ENCODE assay signal across 2 cellular contexts in the genomic region with DNA sequence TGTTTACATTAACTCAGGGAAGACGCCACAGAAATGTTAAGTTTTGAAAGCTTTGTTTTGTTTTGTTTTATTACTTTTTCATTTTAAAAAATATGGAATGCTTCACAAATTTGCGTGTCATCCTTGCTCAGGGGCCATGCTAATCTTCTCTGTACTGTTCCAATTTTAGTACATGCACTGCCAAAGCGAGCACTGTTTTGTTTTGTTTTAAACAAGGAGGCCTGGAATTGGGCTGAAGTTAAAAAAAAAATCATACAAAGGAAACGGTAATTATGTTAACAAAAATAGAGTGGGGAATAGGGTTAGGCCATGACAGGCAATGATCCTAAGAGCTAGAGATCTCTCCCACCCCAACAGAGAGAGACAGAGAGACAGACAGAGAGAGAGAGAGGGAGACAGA.
TF ChIP-seq lines count a peak whose summit lies in the region.

No MANE protein-coding gene starts in this region.

TF ChIP-seq in SK-N-SH, 30 proteins besides CTCF, POLR2A, EP300 and RAD21 (continued from another document):
- TF ChIP-seq, protein P1, sequence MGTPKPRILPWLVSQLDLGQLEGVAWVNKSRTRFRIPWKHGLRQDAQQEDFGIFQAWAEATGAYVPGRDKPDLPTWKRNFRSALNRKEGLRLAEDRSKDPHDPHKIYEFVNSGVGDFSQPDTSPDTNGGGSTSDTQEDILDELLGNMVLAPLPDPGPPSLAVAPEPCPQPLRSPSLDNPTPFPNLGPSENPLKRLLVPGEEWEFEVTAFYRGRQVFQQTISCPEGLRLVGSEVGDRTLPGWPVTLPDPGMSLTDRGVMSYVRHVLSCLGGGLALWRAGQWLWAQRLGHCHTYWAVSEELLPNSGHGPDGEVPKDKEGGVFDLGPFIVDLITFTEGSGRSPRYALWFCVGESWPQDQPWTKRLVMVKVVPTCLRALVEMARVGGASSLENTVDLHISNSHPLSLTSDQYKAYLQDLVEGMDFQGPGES (IDR thresholded peaks at IDR 0.05; ENCODE audit: low read depth, low read length), result no peak
- no peak for TF ChIP-seq NRF1 (IDR thresholded peaks at IDR 0.05; ENCODE audit: low read depth, low read length)
- no peak for TF ChIP-seq POLR2AphosphoS5 (IDR thresholded peaks at IDR 0.05; ENCODE audit: low read depth, low read length)
- TF ChIP-seq MXI1 (IDR thresholded peaks at IDR 0.05; ENCODE audit: low read depth, low read length), result no peak
- TF ChIP-seq RXRA (IDR thresholded peaks at IDR 0.05; ENCODE audit: borderline replicate concordance, low read depth), result no peak
- no peak for TF ChIP-seq TAF1 (IDR thresholded peaks at IDR 0.05; ENCODE audit: borderline replicate concordance, low read depth, low read length)
- no peak for TF ChIP-seq SMC3 (IDR thresholded peaks at IDR 0.05; ENCODE audit: low read depth, low read length)
- no peak for TF ChIP-seq GABPA (IDR thresholded peaks at IDR 0.05; ENCODE audit: low read depth)
- no peak for TF ChIP-seq RCOR1 (IDR thresholded peaks at IDR 0.05; ENCODE audit: low read length)
- TF ChIP-seq CHD2 (IDR thresholded peaks at IDR 0.05; ENCODE audit: low read length, partially characterized antibody), result no peak
- no peak for TF ChIP-seq JUND (IDR thresholded peaks at IDR 0.05)
- no peak for TF ChIP-seq SIN3A (IDR thresholded peaks at IDR 0.05; ENCODE audit: borderline replicate concordance, low read depth, low read length)

TF ChIP-seq in SK-N-SH treated with all-trans-retinoic acid at 6 μM for 48 hours, 23 proteins besides CTCF, POLR2A, EP300 and RAD21 (continued from another document):
- TF ChIP-seq, protein P2, sequence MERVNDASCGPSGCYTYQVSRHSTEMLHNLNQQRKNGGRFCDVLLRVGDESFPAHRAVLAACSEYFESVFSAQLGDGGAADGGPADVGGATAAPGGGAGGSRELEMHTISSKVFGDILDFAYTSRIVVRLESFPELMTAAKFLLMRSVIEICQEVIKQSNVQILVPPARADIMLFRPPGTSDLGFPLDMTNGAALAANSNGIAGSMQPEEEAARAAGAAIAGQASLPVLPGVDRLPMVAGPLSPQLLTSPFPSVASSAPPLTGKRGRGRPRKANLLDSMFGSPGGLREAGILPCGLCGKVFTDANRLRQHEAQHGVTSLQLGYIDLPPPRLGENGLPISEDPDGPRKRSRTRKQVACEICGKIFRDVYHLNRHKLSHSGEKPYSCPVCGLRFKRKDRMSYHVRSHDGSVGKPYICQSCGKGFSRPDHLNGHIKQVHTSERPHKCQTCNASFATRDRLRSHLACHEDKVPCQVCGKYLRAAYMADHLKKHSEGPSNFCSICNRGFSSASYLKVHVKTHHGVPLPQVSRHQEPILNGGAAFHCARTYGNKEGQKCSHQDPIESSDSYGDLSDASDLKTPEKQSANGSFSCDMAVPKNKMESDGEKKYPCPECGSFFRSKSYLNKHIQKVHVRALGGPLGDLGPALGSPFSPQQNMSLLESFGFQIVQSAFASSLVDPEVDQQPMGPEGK (CRISPR knock-in tag; IDR thresholded peaks at IDR 0.05; ENCODE audit: borderline replicate concordance), result no peak
- no peak for TF ChIP-seq ISL1 (CRISPR knock-in tag; IDR thresholded peaks at IDR 0.05)
- TF ChIP-seq RARB (CRISPR knock-in tag; IDR thresholded peaks at IDR 0.05), result no peak
- TF ChIP-seq ESRRG (CRISPR knock-in tag; IDR thresholded peaks at IDR 0.05), result no peak
- no peak for TF ChIP-seq ZFP3 (CRISPR knock-in tag; IDR thresholded peaks at IDR 0.05)
- TF ChIP-seq TOX (CRISPR knock-in tag; IDR thresholded peaks at IDR 0.05; ENCODE audit: borderline replicate concordance), result no peak
- no peak for TF ChIP-seq BACH2 (CRISPR knock-in tag; IDR thresholded peaks at IDR 0.05; ENCODE audit: borderline replicate concordance)
- no peak for TF ChIP-seq ARNTL (CRISPR knock-in tag; IDR thresholded peaks at IDR 0.05; ENCODE audit: borderline replicate concordance, low read depth)
- TF ChIP-seq, protein P3, sequence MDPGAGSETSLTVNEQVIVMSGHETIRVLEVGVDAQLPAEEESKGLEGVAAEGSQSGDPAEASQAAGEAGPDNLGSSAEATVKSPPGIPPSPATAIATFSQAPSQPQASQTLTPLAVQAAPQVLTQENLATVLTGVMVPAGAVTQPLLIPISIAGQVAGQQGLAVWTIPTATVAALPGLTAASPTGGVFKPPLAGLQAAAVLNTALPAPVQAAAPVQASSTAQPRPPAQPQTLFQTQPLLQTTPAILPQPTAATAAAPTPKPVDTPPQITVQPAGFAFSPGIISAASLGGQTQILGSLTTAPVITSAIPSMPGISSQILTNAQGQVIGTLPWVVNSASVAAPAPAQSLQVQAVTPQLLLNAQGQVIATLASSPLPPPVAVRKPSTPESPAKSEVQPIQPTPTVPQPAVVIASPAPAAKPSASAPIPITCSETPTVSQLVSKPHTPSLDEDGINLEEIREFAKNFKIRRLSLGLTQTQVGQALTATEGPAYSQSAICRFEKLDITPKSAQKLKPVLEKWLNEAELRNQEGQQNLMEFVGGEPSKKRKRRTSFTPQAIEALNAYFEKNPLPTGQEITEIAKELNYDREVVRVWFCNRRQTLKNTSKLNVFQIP (CRISPR knock-in tag; IDR thresholded peaks at IDR 0.05; ENCODE audit: borderline replicate concordance, low read depth), result no peak
- no peak for TF ChIP-seq ZFP30 (CRISPR knock-in tag; IDR thresholded peaks at IDR 0.05)
- no peak for TF ChIP-seq PPARA (CRISPR knock-in tag; IDR thresholded peaks at IDR 0.05; ENCODE audit: borderline replicate concordance)
